8 cellular contexts compared by ENCODE assay signal in genomic region chr7:151060416-151061234, GRCh38. TPM values are rescaled to one million over a fixed set of nuclear protein-coding genes. Genes with fewer than 3 reads are reported as not detected.
DNase-seq lines count a peak whose midpoint lies in the region; ATAC-seq and TF ChIP-seq lines count a peak whose summit lies in the region.

No MANE protein-coding gene starts in this region.

- in situ Hi-C loops in HAP-1 (cut with MboI; ENCODE audit: low sequenced_read_pairs): no loop called here

- H3K9me3 ChIP-seq in HAP-1 (no peaks in the 10 kb centered on the region), osteoblast (ENCODE audit: low read depth, low read length) (no peaks in the 10 kb centered on the region)

- peak overlapping the region; percentile 58 for H3K27ac ChIP-seq in osteoblast (ENCODE audit: low read depth, low read length)

- H3K4me1 ChIP-seq in HAP-1 (peaks cover 23% of the 10 kb centered on the region), osteoblast (ENCODE audit: insufficient read depth, low read length) (peaks cover 48% of the 10 kb centered on the region)

- peaks cover 43% of the 10 kb centered on the region for H3K79me2 ChIP-seq in osteoblast (ENCODE audit: insufficient read depth, low read length)

- DNase-seq in C1 segment of cervical spinal cord (lab: John Stamatoyannopoulos, UW) (peak in 9 of 14 donors; percentile 6 to 63 (median 49)), HAP-1 (ENCODE audit: low spot score in 2 of 2) (peak in 1 of 2 experiments; percentile 51), fibroblast of peridontal ligament (ENCODE audit: extremely low read depth) (peak; percentile 12), osteoblast (ENCODE audit: insufficient read length, low spot score, missing footprints) (peak; percentile 95), KG1 (lab: John Stamatoyannopoulos, UW) (no peak)
- no peak for DNase-seq in effector CD4-positive, alpha-beta T cell

- H2AFZ ChIP-seq in osteoblast (ENCODE audit: low read length): no peak overlapping the region

- no peaks in the 10 kb centered on the region for H3K27me3 ChIP-seq in HAP-1 (ENCODE audit: low read depth)
- no peaks in the 10 kb centered on the region for H3K27me3 ChIP-seq in osteoblast (ENCODE audit: insufficient read depth, low read length)

- H3K36me3 ChIP-seq in HAP-1 (replicated peaks): peaks cover 29% of the 10 kb centered on the region
- H3K36me3 ChIP-seq in osteoblast (ENCODE audit: insufficient read depth, low read length): peaks cover 14% of the 10 kb centered on the region

- no peak for ATAC-seq in HG03571 (IDR thresholded peaks at IDR 0.05; ENCODE audit: unreplicated experiment)

- H3K4me3 ChIP-seq in HAP-1 (peak overlapping the region; percentile 88), WI38 (ENCODE audit: low read depth, low read length) (peak overlapping the region; percentile 86), osteoblast (ENCODE audit: insufficient read depth, low read length) (peak overlapping the region; percentile 91)

- peak overlapping the region; percentile 100 for H3K4me2 ChIP-seq in osteoblast (ENCODE audit: insufficient read depth, low read length)

- H4K20me1 ChIP-seq in osteoblast (ENCODE audit: insufficient read depth, low read length): peaks cover 21% of the 10 kb centered on the region

- TF ChIP-seq CTCF in WI38 (IDR thresholded peaks at IDR 0.05; ENCODE audit: low read depth, low read length): no peak
- no peak for TF ChIP-seq CTCF in osteoblast (IDR thresholded peaks at IDR 0.05; ENCODE audit: extremely low read depth, low read depth, low read length)

RNA-seq across cellular contexts. Expression of gene SLC4A2, which starts 1.2 kb away (rescaled TPM):
- 52.2 and 61.5 TPM in 2 replicates for total RNA-seq in osteoblast

RNA-seq across cellular contexts. Expression of gene CDK5, which starts 2.9 kb away (rescaled TPM):
- total RNA-seq in osteoblast: 15.9 and 17.0 TPM in 2 replicates

RNA-seq across cellular contexts. Expression of gene ASIC3, which starts 12.3 kb away (rescaled TPM):
- total RNA-seq in osteoblast: under 0.01 and 0.29 TPM in 2 replicates

RNA-seq across cellular contexts. Expression of gene FASTK, which starts 20.0 kb away (rescaled TPM):
- total RNA-seq in osteoblast: 87.6 and 95.2 TPM in 2 replicates

RNA-seq across cellular contexts. Expression of gene TMUB1, which starts 22.7 kb away (rescaled TPM):
- total RNA-seq in osteoblast: 17.4 and 18.1 TPM in 2 replicates

Comparison
In these comparisons a context has a peak if more than half of its experiments do, and no peak if none do; other contexts are left out.
1. DNase-seq: peak in C1 segment of cervical spinal cord (9 of 14), fibroblast of peridontal ligament (single experiment) and osteoblast (single experiment); none in KG1 (single experiment) and effector CD4-positive, alpha-beta T cell (single experiment).
2. Peak in every context shown above with its lines, with median percentiles within 50 percentile points of each other: H3K4me3 ChIP-seq.